In genomic region chr1:21749109-21749508, GRCh38 we compare ENCODE assay signal across 30 cellular contexts. TPM values are rescaled to one million over a fixed set of nuclear protein-coding genes. Genes with fewer than 3 reads are reported as not detected.
DNase-seq lines count a peak whose midpoint lies in the region; ATAC-seq, FAIRE-seq and TF ChIP-seq lines count a peak whose summit lies in the region.
"Had no signal": no experiment of that assay in that cellular context is flagged by ENCODE, and none has a peak within 500 bp of the region (broad histone marks: within the 10 kb centered on the region; RNA-seq: fewer than 3 reads in every experiment).

No MANE protein-coding gene starts in this region.

- H3K36me3 ChIP-seq in endodermal cell (ENCODE audit: control insufficient read depth, insufficient read depth, low read length), result peaks cover 77% of the 10 kb centered on the region

- H3K4me1 Mint-ChIP-seq in endodermal cell, result no peaks in the 10 kb centered on the region
- H3K4me1 Mint-ChIP-seq in stimulated activated naive B cell treated with anti-CD40 and anti-IgM and Interleukin-4, amounts not matched to agents 10 μg/mL and 1 μg/mL and 100 μg/mL, for 72 hours, result no peaks in the 10 kb centered on the region

- H3K27ac Mint-ChIP-seq in endodermal cell, result no peak overlapping the region
- peak overlapping the region; percentile 42 for H3K27ac Mint-ChIP-seq in stimulated activated naive B cell treated with anti-CD40 and anti-IgM and Interleukin-4, amounts not matched to agents 10 μg/mL and 1 μg/mL and 100 μg/mL, for 72 hours
- H3K27ac Mint-ChIP-seq: CD4-positive, alpha-beta T cell; HFFc6; stimulated activated naive CD8-positive, alpha-beta T cell treated with anti-CD3 and anti-CD28 coated beads, Interleukin-15, amount 100 ng/mL, for 72 hours had no signal

- no peak overlapping the region for H3K4me3 ChIP-seq in endodermal cell (ENCODE audit: low read length)
- H3K4me3 ChIP-seq: esophagus squamous epithelium, gastroesophageal sphincter, lung, spleen, tibial artery had no signal

- H3K9me3 ChIP-seq in endodermal cell (ENCODE audit: control insufficient read depth, low read length), result no peaks in the 10 kb centered on the region
- H3K9me3 ChIP-seq: esophagus squamous epithelium, gastroesophageal sphincter, spleen, tibial artery had no signal

- no peak overlapping the region for H3K4me3 Mint-ChIP-seq in endodermal cell
- H3K4me3 Mint-ChIP-seq in stimulated activated naive B cell treated with anti-CD40 and anti-IgM and Interleukin-4, amounts not matched to agents 10 μg/mL and 1 μg/mL and 100 μg/mL, for 72 hours, result no peak overlapping the region
- H3K4me3 Mint-ChIP-seq: activated T-cell treated with anti-CD3 and anti-CD28 coated beads, Interleukin-2, amount 50 U/mL, for 4 hours; CD4-positive, alpha-beta T cell; HFFc6; stimulated activated naive CD8-positive, alpha-beta T cell treated with anti-CD3 and anti-CD28 coated beads, Interleukin-15, amount 100 ng/mL, for 72 hours had no signal

- FAIRE-seq in GM19239 (lab: Jason Lieb, UNC), result no peak
- FAIRE-seq: GM12891 had no signal

- DNase-seq in left ventricle myocardium superior (no peak), cardiac septum (ENCODE audit: low spot score) (no peak), NCI-H446 (lab: John Stamatoyannopoulos, UW) (peak; percentile 3 to 80), endodermal cell (no peak), kidney tubule cell (ENCODE audit: low spot score) (no peak), SK-N-DZ (ENCODE audit: low spot score) (no peak), GM19239 (ENCODE audit: insufficient read length, low spot score) (no peak)
- no peak for DNase-seq in stimulated activated naive B cell treated with anti-CD40 and anti-IgM and Interleukin-4, amounts not matched to agents 10 μg/mL and 1 μg/mL and 100 μg/mL, for 72 hours
- DNase-seq: activated CD4-positive, CD25-positive, alpha-beta regulatory T cell treated with anti-CD3 and anti-CD28 coated beads, Interleukin-2, amount 50 U/mL, for 72 hours; activated naive CD4-positive, alpha-beta T cell treated with anti-CD3 and anti-CD28 coated beads, Interleukin-2, amount 50 U/mL, for 16 hours; activated T-cell treated with anti-CD3 and anti-CD28 coated beads, Interleukin-2, amount 50 U/mL, for 4 hours; CD4-positive, alpha-beta T cell; effector memory CD4-positive, alpha-beta T cell; esophagus squamous epithelium; HFFc6; islet precursor cell; Kasumi-1; NCI-H1105; NCI-H2081; NCI-H774; PC-3; retina; SHP77 treated with DMSO at 0.1 percent for 48 hours; spleen; stimulated activated CD4-positive, alpha-beta T cell treated with anti-CD3 and anti-CD28 coated beads, Interleukin-4, amount 100 ng/mL, for 24 hours; stimulated activated naive CD8-positive, alpha-beta T cell treated with anti-CD3 and anti-CD28 coated beads, Interleukin-15, amount 100 ng/mL, for 72 hours; tibial artery had no signal

- whole genome bisulfite sequencing in endodermal cell (ENCODE audit: insufficient coverage in 1 of 2, insufficient read length in 1 of 2), 2 experiments, result 93 to 100% methylated on average over 3 of the region's 3 CpGs

- intact Hi-C loops in left ventricle myocardium superior (cut with micrococcal nuclease) (no loop called here), cardiac septum (cut with DNase I) (no loop called here)

- H3K27ac ChIP-seq in endodermal cell (ENCODE audit: low read depth, low read length), result peak overlapping the region; percentile 32
- H3K27ac ChIP-seq: esophagus squamous epithelium, gastroesophageal sphincter, spleen, tibial artery had no signal

- H3K9me3 Mint-ChIP-seq in endodermal cell, result no peaks in the 10 kb centered on the region
- H3K9me3 Mint-ChIP-seq in stimulated activated naive B cell treated with anti-CD40 and anti-IgM and Interleukin-4, amounts not matched to agents 10 μg/mL and 1 μg/mL and 100 μg/mL, for 72 hours, result no peaks in the 10 kb centered on the region
- H3K9me3 Mint-ChIP-seq: activated T-cell treated with anti-CD3 and anti-CD28 coated beads, Interleukin-2, amount 50 U/mL, for 4 hours; CD4-positive, alpha-beta T cell; HFFc6; stimulated activated naive CD8-positive, alpha-beta T cell treated with anti-CD3 and anti-CD28 coated beads, Interleukin-15, amount 100 ng/mL, for 72 hours had no signal

- H3K9ac ChIP-seq in endodermal cell (ENCODE audit: extremely low read depth, low read length, poor library complexity, severe bottlenecking), result no peak overlapping the region

- no peak for TF ChIP-seq CTCF in endodermal cell (conservative IDR thresholded peaks at IDR 0.05)

- ATAC-seq in left ventricle myocardium superior, result peak; percentile 49
- ATAC-seq in stimulated activated naive B cell treated with anti-CD40 and anti-IgM and Interleukin-4, amounts not matched to agents 10 μg/mL and 1 μg/mL and 100 μg/mL, for 72 hours (replicated peaks), result no peak
- ATAC-seq: activated T-cell treated with anti-CD3 and anti-CD28 coated beads, Interleukin-2, amount 50 U/mL, for 4 hours; gastroesophageal sphincter; PC-3; stimulated activated naive CD8-positive, alpha-beta T cell treated with anti-CD3 and anti-CD28 coated beads, Interleukin-15, amount 100 ng/mL, for 72 hours had no signal

- H3K4me1 ChIP-seq in endodermal cell (ENCODE audit: control insufficient read depth, insufficient read depth, low read length), result no peaks in the 10 kb centered on the region
- H3K4me1 ChIP-seq: esophagus squamous epithelium, gastroesophageal sphincter, spleen, tibial artery had no signal

- no peaks in the 10 kb centered on the region for H3K27me3 ChIP-seq in endodermal cell (ENCODE audit: control insufficient read depth, insufficient read depth, low read length, poor library complexity, severe bottlenecking)
- H3K27me3 ChIP-seq: esophagus squamous epithelium, gastroesophageal sphincter, spleen, tibial artery had no signal

- peaks cover 51% of the 10 kb centered on the region for H3K36me3 Mint-ChIP-seq in endodermal cell (ENCODE audit: low read depth)
- H3K36me3 Mint-ChIP-seq in stimulated activated naive B cell treated with anti-CD40 and anti-IgM and Interleukin-4, amounts not matched to agents 10 μg/mL and 1 μg/mL and 100 μg/mL, for 72 hours, result peaks cover 13 to 26% of the 10 kb centered on the region in 2 donors

- H3K27me3 Mint-ChIP-seq in endodermal cell (ENCODE audit: insufficient read depth), result no peaks in the 10 kb centered on the region
- H3K27me3 Mint-ChIP-seq in stimulated activated naive B cell treated with anti-CD40 and anti-IgM and Interleukin-4, amounts not matched to agents 10 μg/mL and 1 μg/mL and 100 μg/mL, for 72 hours, result no peaks in the 10 kb centered on the region
- H3K27me3 Mint-ChIP-seq: CD4-positive, alpha-beta T cell; stimulated activated naive CD8-positive, alpha-beta T cell treated with anti-CD3 and anti-CD28 coated beads, Interleukin-15, amount 100 ng/mL, for 72 hours had no signal

RNA-seq across cellular contexts. Expression of gene USP48, which starts 33.8 kb away (rescaled TPM):
- total RNA-seq in left ventricle myocardium superior (40.3 TPM), cardiac septum (41.3 TPM), endodermal cell (10 to 100 TPM; 73.8 to 78.6 TPM)
- polyA plus RNA-seq in endodermal cell (2013, experiment 1 of 2), result 47.3 TPM
- polyA plus RNA-seq in endodermal cell (2013, experiment 2 of 2), result 44.4 TPM
- 15.0 and 31.4 TPM in 2 replicates for polyA plus RNA-seq in SK-N-DZ (2014; cell fraction: cytosol; rRNA removed)
- polyA plus RNA-seq in SK-N-DZ (2014; cell fraction: nucleus; rRNA removed), result 46.5 and 55.7 TPM in 2 replicates

Comparison
In these comparisons a context has a peak if more than half of its experiments do, and no peak if none do; other contexts are left out.
1. DNase-seq: peak in NCI-H446 (2 of 2); none in left ventricle myocardium superior (single experiment), cardiac septum (single experiment), endodermal cell (single experiment), stimulated activated naive B cell treated with anti-CD40 and anti-IgM and Interleukin-4, amounts not matched to agents 10 μg/mL and 1 μg/mL and 100 μg/mL, for 72 hours (single experiment), kidney tubule cell (single experiment), SK-N-DZ (single experiment) and GM19239 (single experiment).